ENCODE assay signal across 27 cellular contexts in genomic region chr3:56294316-56294715, GRCh38.
"Had no signal": no experiment of that assay in that cellular context is flagged by ENCODE, and none has a peak within 500 bp of the region (broad histone marks: within the 10 kb centered on the region; RNA-seq: fewer than 3 reads in every experiment).

No MANE protein-coding gene starts in this region.

- H3K9me3 ChIP-seq: adrenal gland, ascending aorta, colonic mucosa, esophagus squamous epithelium, gastroesophageal sphincter, heart right ventricle had no signal

- H3K36me3 ChIP-seq: adrenal gland, ascending aorta, brain microvascular endothelial cell, colonic mucosa, esophagus squamous epithelium, gastroesophageal sphincter, heart right ventricle, WERI-Rb-1 had no signal

- DNase-seq: activated B cell treated with CpG ODN at 0.5 μM for 24 hours; activated CD4-positive, alpha-beta T cell treated with anti-CD3 and anti-CD28 coated beads for 48 hours; activated CD4-positive, alpha-beta T cell treated with anti-CD3 and anti-CD28 coated beads, Interleukin-2, amount 50 U/mL, for 1 hour; activated CD4-positive, alpha-beta T cell treated with anti-CD3 and anti-CD28 coated beads, Interleukin-2, amount 50 U/mL, for 48 hours; activated CD8-positive, alpha-beta memory T cell treated with anti-CD3 and anti-CD28 coated beads for 24 hours; activated CD8-positive, alpha-beta T cell treated with anti-CD3 and anti-CD28 coated beads for 36 hours; activated effector memory CD4-positive, alpha-beta T cell treated with anti-CD3 and anti-CD28 coated beads, Interleukin-2, amount 50 U/mL, for 16 hours; activated naive CD4-positive, alpha-beta T cell treated with anti-CD3 and anti-CD28 coated beads for 36 hours; activated naive CD8-positive, alpha-beta T cell treated with anti-CD3 and anti-CD28 coated beads for 36 hours; activated naive CD8-positive, alpha-beta T cell treated with anti-CD3 and anti-CD28 coated beads, Interleukin-2, amount 50 U/mL, for 24 hours; activated T-cell treated with anti-CD3 and anti-CD28 coated beads, Interleukin-2, amount 50 U/mL, for 1 hour; activated T-cell treated with anti-CD3 and anti-CD28 coated beads, Interleukin-2, amount 50 U/mL, for 48 hours; adrenal gland; brain microvascular endothelial cell; caudate nucleus; cerebellar nuclear complex; colonic mucosa; effector CD8-positive, alpha-beta T cell; esophagus squamous epithelium; foreskin melanocyte; heart right ventricle; T-helper 1 cell; T-helper 17 cell; T1000; WERI-Rb-1 had no signal

- H3K4me3 ChIP-seq: adrenal gland, ascending aorta, colonic mucosa, esophagus squamous epithelium, gastroesophageal sphincter, heart right ventricle had no signal

- H3K27me3 ChIP-seq: adrenal gland, ascending aorta, colonic mucosa, gastroesophageal sphincter, heart right ventricle had no signal
